ENCODE assay signal across 8 cellular contexts in genomic region chr14:65095633-65096205, GRCh38. TPM values are rescaled to one million over a fixed set of nuclear protein-coding genes. Genes with fewer than 3 reads are reported as not detected.
DNase-seq lines count a peak whose midpoint lies in the region; ATAC-seq and TF ChIP-seq lines count a peak whose summit lies in the region.

No MANE protein-coding gene starts in this region.

- intact Hi-C loops in A673 (cut with micrococcal nuclease; ENCODE audit: unreplicated experiment), result no loop called here

- no peaks in the 10 kb centered on the region for H3K36me3 Mint-ChIP-seq in IgD-negative memory B cell

- H3K9me3 ChIP-seq in A673 (ENCODE audit: low read depth, low read length, poor library complexity, severe bottlenecking) (no peaks in the 10 kb centered on the region), mucosa of rectum (ENCODE audit: control insufficient read depth in 2 of 2, low read length in 2 of 2) (no peaks in the 10 kb centered on the region)

- peak overlapping the region in 1 of 2 donors; percentile 23 for H3K9ac ChIP-seq in mucosa of rectum (ENCODE audit: low read depth in 1 of 2, low read length in 2 of 2)

- DNase-seq in A673 (ENCODE audit: low spot score) (peak; percentile 15), choroid plexus epithelial cell (ENCODE audit: low read depth) (peak; percentile 91), GM10248 (ENCODE audit: extremely low spot score) (no peak)

- CTCF ChIA-PET in A673 (lab: Charles Lee) (no interaction called here), GM10248 (lab: Yijun Ruan, JAX) (interaction anchor here (1.1 to 1.5 kb wide), 2 partner anchors 12 to 76 kb away, joined by 3 to 4 read pairs; no protein-coding TSS in a partner anchor)

- peaks cover 14% of the 10 kb centered on the region for H3K4me1 ChIP-seq in A673 (ENCODE audit: insufficient read depth, low read length, poor library complexity, severe bottlenecking)
- H3K4me1 ChIP-seq in mucosa of rectum (ENCODE audit: control insufficient read depth in 2 of 2, insufficient read depth in 2 of 2, low read length in 2 of 2), result peaks cover 36 to 67% of the 10 kb centered on the region in 2 donors

- H3K27me3 Mint-ChIP-seq in IgD-negative memory B cell, result no peaks in the 10 kb centered on the region

- H3K36me3 ChIP-seq in A673 (ENCODE audit: insufficient read depth, low read length, poor library complexity, severe bottlenecking) (peaks cover 34% of the 10 kb centered on the region), mucosa of rectum (ENCODE audit: control insufficient read depth in 2 of 2, insufficient read depth in 2 of 2, low read length in 2 of 2) (peaks cover 25 to 34% of the 10 kb centered on the region in 2 donors)

- no TSS peak for BruUV-seq in A673 (replicated peaks; lab: Mats Ljungman, UMichigan)

- H3K27ac Mint-ChIP-seq in IgD-negative memory B cell, result peak overlapping the region in 2 of 3 donors; percentile 59 to 85

- H3K9me3 Mint-ChIP-seq in IgD-negative memory B cell, result no peaks in the 10 kb centered on the region

- H3K4me3 Mint-ChIP-seq in IgD-negative memory B cell, result no peak overlapping the region

- peaks cover 34 to 50% (median 37%) of the 10 kb centered on the region in 3 donors for H3K4me1 Mint-ChIP-seq in IgD-negative memory B cell

- no peak for TF ChIP-seq CTCF in A673 (conservative IDR thresholded peaks at IDR 0.05; ENCODE audit: low read depth, low read length)
- no peak for TF ChIP-seq CTCF in choroid plexus epithelial cell (conservative IDR thresholded peaks at IDR 0.05; ENCODE audit: low read depth, low read length)
- no peak for TF ChIP-seq CTCF in GM10248 (IDR thresholded peaks at IDR 0.05; ENCODE audit: control extremely low read depth, extremely low read depth, low read depth, missing control alignments)

- H3K27me3 ChIP-seq in A673 (replicated peaks; ENCODE audit: insufficient read depth, low read depth, low read length, poor library complexity) (no peaks in the 10 kb centered on the region), mucosa of rectum (ENCODE audit: control insufficient read depth in 2 of 2, insufficient read depth in 2 of 2, low read length in 2 of 2) (no peaks in the 10 kb centered on the region)

- H3K4me3 ChIP-seq in A673 (ENCODE audit: low read depth, low read length, poor library complexity, severe bottlenecking), result no peak overlapping the region
- H3K4me3 ChIP-seq in choroid plexus epithelial cell (ENCODE audit: low read depth, low read length), result no peak overlapping the region
- H3K4me3 ChIP-seq in mucosa of rectum (ENCODE audit: low read length in 2 of 2), result peak overlapping the region; percentile 9 to 10

- ATAC-seq in GM18907 (IDR thresholded peaks at IDR 0.05; ENCODE audit: unreplicated experiment), result no peak
- ATAC-seq in HG03565 (IDR thresholded peaks at IDR 0.05; ENCODE audit: unreplicated experiment), result no peak
- no peak for ATAC-seq in HG02840 (IDR thresholded peaks at IDR 0.05; ENCODE audit: low FRiP score, unreplicated experiment)

- POLR2A ChIA-PET in A673 (lab: Charles Lee; ENCODE audit: low non-redundant PET), result no interaction called here
- POLR2A ChIA-PET in GM10248 (lab: Yijun Ruan, JAX), result interaction anchor here (0.6 kb wide), 1 partner anchor 173 kb away, joined by 3 read pairs; no protein-coding TSS in a partner anchor

- peak overlapping the region; percentile 36 for H3K27ac ChIP-seq in A673 (ENCODE audit: low read depth, low read length, poor library complexity, severe bottlenecking)
- H3K27ac ChIP-seq in mucosa of rectum (ENCODE audit: low read depth in 2 of 2, low read length in 2 of 2), result peak overlapping the region; percentile 68 to 79

RNA-seq across cellular contexts. Expression of gene MAX, which starts 6.6 kb away (rescaled TPM):
- total RNA-seq in A673 (2021), result 75.1 and 81.2 TPM in 2 replicates
- polyA plus RNA-seq in IgD-negative memory B cell, result 131 TPM

Comparison
In these comparisons a context has a peak if more than half of its experiments do, and no peak if none do; other contexts are left out.
1. H3K4me3 ChIP-seq: peak in mucosa of rectum (2 of 2); none in A673 (single experiment) and choroid plexus epithelial cell (single experiment).